In genomic region chr9:69143291-69143690, GRCh38 we compare ENCODE assay signal across 19 cellular contexts. TPM values are rescaled to one million over a fixed set of nuclear protein-coding genes. Genes with fewer than 3 reads are reported as not detected.
DNase-seq lines count a peak whose midpoint lies in the region; ATAC-seq, FAIRE-seq and TF ChIP-seq lines count a peak whose summit lies in the region.
"Had no signal": no experiment of that assay in that cellular context is flagged by ENCODE, and none has a peak within 500 bp of the region (broad histone marks: within the 10 kb centered on the region; RNA-seq: fewer than 3 reads in every experiment).

No MANE protein-coding gene starts in this region.

- H3K4me1 Mint-ChIP-seq in WTC11 (peaks cover 21% of the 10 kb centered on the region), nephron (peaks cover 28% of the 10 kb centered on the region)
- H3K4me1 Mint-ChIP-seq in activated CD4-positive, alpha-beta memory T cell treated with anti-CD3 and anti-CD28 coated beads, Interleukin-2, amount 10 ng/mL, durations not matched to agents 7 days and 5 days, result no peaks in the 10 kb centered on the region
- no peaks in the 10 kb centered on the region for H3K4me1 Mint-ChIP-seq in CD8-positive, alpha-beta memory T cell

- no peak for DNase-seq in H54 (ENCODE audit: insufficient read length, low spot score)
- DNase-seq in WTC11 (ENCODE audit: low spot score), result no peak
- DNase-seq in fibroblast of mammary gland (ENCODE audit: low read depth), result peak; percentile 25
- DNase-seq in NCI-H128 (lab: John Stamatoyannopoulos, UW; ENCODE audit: unreplicated experiment), result no peak
- no peak for DNase-seq in activated CD4-positive, alpha-beta memory T cell treated with anti-CD3 and anti-CD28 coated beads, Interleukin-2, amount 10 ng/mL, durations not matched to agents 7 days and 5 days
- no peak for DNase-seq in CD8-positive, alpha-beta memory T cell
- no peak for DNase-seq in GM10248 (ENCODE audit: extremely low spot score)
- DNase-seq: AML-193, Caco-2, DMS153, NCI-H1105 treated with DMSO at 0.1 percent for 48 hours, NCI-H187, NCI-H446 treated with DMSO at 0.1 percent for 48 hours, NCI-H748 treated with DMSO at 0.1 percent for 48 hours had no signal

- TF ChIP-seq POLR2A in H54 (IDR thresholded peaks at IDR 0.05; ENCODE audit: low read depth, low read length), result no peak

- H3K27me3 Mint-ChIP-seq in WTC11 (ENCODE audit: low read depth) (no peaks in the 10 kb centered on the region), nephron (ENCODE audit: low read depth) (peaks cover 4% of the 10 kb centered on the region)
- peaks cover 2% of the 10 kb centered on the region for H3K27me3 Mint-ChIP-seq in activated CD4-positive, alpha-beta memory T cell treated with anti-CD3 and anti-CD28 coated beads, Interleukin-2, amount 10 ng/mL, durations not matched to agents 7 days and 5 days
- H3K27me3 Mint-ChIP-seq in CD8-positive, alpha-beta memory T cell, result peaks cover 2 to 3% of the 10 kb centered on the region in 2 donors

- ATAC-seq in WTC11, result no peak
- ATAC-seq: Right ventricle myocardium inferior had no signal

- no peaks in the 10 kb centered on the region for H3K9me3 ChIP-seq in CD8-positive, alpha-beta memory T cell (ENCODE audit: low read length)
- H3K9me3 ChIP-seq: Caco-2, HAP-1 had no signal

- H3K9me3 Mint-ChIP-seq in WTC11 (no peaks in the 10 kb centered on the region), nephron (no peaks in the 10 kb centered on the region)
- H3K9me3 Mint-ChIP-seq in activated CD4-positive, alpha-beta memory T cell treated with anti-CD3 and anti-CD28 coated beads, Interleukin-2, amount 10 ng/mL, durations not matched to agents 7 days and 5 days, result no peaks in the 10 kb centered on the region
- no peaks in the 10 kb centered on the region for H3K9me3 Mint-ChIP-seq in CD8-positive, alpha-beta memory T cell
- H3K9me3 Mint-ChIP-seq: CD14-positive monocyte had no signal

- TF ChIP-seq CTCF in WTC11 (IDR thresholded peaks at IDR 0.05), result no peak
- no peak for TF ChIP-seq CTCF in fibroblast of mammary gland (conservative IDR thresholded peaks at IDR 0.05; ENCODE audit: control insufficient read depth, insufficient read depth, low read depth, low read length)
- no peak for TF ChIP-seq CTCF in nephron (IDR thresholded peaks at IDR 0.05; ENCODE audit: unreplicated experiment in 3 of 3)
- no peak for TF ChIP-seq CTCF in GM10248 (IDR thresholded peaks at IDR 0.05; ENCODE audit: control extremely low read depth, extremely low read depth, low read depth, missing control alignments)

- no peaks in the 10 kb centered on the region for H3K4me1 ChIP-seq in CD8-positive, alpha-beta memory T cell (ENCODE audit: insufficient read depth, low read length)
- H3K4me1 ChIP-seq: Caco-2 had no signal

- FAIRE-seq in H54 (lab: Jason Lieb, UNC), result peak; percentile 91

- CTCF ChIA-PET in WTC11 (lab: Charles Lee), result interaction anchor here (0.9 to 3.3 kb wide), 4 partner anchors 8 to 80 kb away, joined by 3 to 16 read pairs (median 4); no protein-coding TSS in a partner anchor
- CTCF ChIA-PET in activated CD4-positive, alpha-beta memory T cell treated with anti-CD3 and anti-CD28 coated beads, Interleukin-2, amount 10 ng/mL, durations not matched to agents 7 days and 5 days (lab: Charles Lee), result no interaction called here
- CTCF ChIA-PET in CD8-positive, alpha-beta memory T cell (lab: Charles Lee), result no interaction called here
- CTCF ChIA-PET in GM10248 (lab: Yijun Ruan, JAX), result interaction anchor here (1.4 to 2.0 kb wide), 2 partner anchors 12 to 15 kb away, joined by 3 to 5 read pairs; no protein-coding TSS in a partner anchor

- H3K4me3 Mint-ChIP-seq in WTC11, result no peak overlapping the region
- no peak overlapping the region for H3K4me3 Mint-ChIP-seq in nephron
- no peak overlapping the region for H3K4me3 Mint-ChIP-seq in activated CD4-positive, alpha-beta memory T cell treated with anti-CD3 and anti-CD28 coated beads, Interleukin-2, amount 10 ng/mL, durations not matched to agents 7 days and 5 days
- H3K4me3 Mint-ChIP-seq in CD8-positive, alpha-beta memory T cell, result no peak overlapping the region
- H3K4me3 Mint-ChIP-seq: CD14-positive monocyte had no signal

- H3K27ac Mint-ChIP-seq in WTC11, result peak overlapping the region; percentile 26; the same call in 1 of the 2 replicates
- peak overlapping the region in 2 of 3 experiments; percentile 16 to 24 for H3K27ac Mint-ChIP-seq in nephron
- H3K27ac Mint-ChIP-seq in activated CD4-positive, alpha-beta memory T cell treated with anti-CD3 and anti-CD28 coated beads, Interleukin-2, amount 10 ng/mL, durations not matched to agents 7 days and 5 days, result no peak overlapping the region
- no peak overlapping the region for H3K27ac Mint-ChIP-seq in CD8-positive, alpha-beta memory T cell
- H3K27ac Mint-ChIP-seq: CD14-positive monocyte had no signal

- POLR2A ChIA-PET in WTC11 (lab: Charles Lee), result no interaction called here
- POLR2A ChIA-PET in activated CD4-positive, alpha-beta memory T cell treated with anti-CD3 and anti-CD28 coated beads, Interleukin-2, amount 10 ng/mL, durations not matched to agents 7 days and 5 days (lab: Charles Lee), result no interaction called here
- POLR2A ChIA-PET in CD8-positive, alpha-beta memory T cell (lab: Charles Lee), result no interaction called here
- POLR2A ChIA-PET in GM10248 (lab: Yijun Ruan, JAX), result no interaction called here

- H3K27ac ChIP-seq in CD8-positive, alpha-beta memory T cell (ENCODE audit: low read depth, low read length), result no peak overlapping the region
- H3K27ac ChIP-seq: HL-60 had no signal

- H3K27me3 ChIP-seq in CD8-positive, alpha-beta memory T cell (ENCODE audit: insufficient read depth, low read length, poor library complexity, severe bottlenecking), result no peaks in the 10 kb centered on the region

- H3K36me3 ChIP-seq in CD8-positive, alpha-beta memory T cell (ENCODE audit: insufficient read depth, low read length), result no peaks in the 10 kb centered on the region
- H3K36me3 ChIP-seq: HAP-1 had no signal

- H3K4me3 ChIP-seq in fibroblast of mammary gland (ENCODE audit: control insufficient read depth, low read depth, low read length), result no peak overlapping the region
- no peak overlapping the region for H3K4me3 ChIP-seq in CD8-positive, alpha-beta memory T cell (ENCODE audit: low read length)
- H3K4me3 ChIP-seq: HAP-1 had no signal

- H3K36me3 Mint-ChIP-seq in WTC11 (peaks cover 9% of the 10 kb centered on the region), nephron (ENCODE audit: low read depth) (peaks cover 4% of the 10 kb centered on the region)
- H3K36me3 Mint-ChIP-seq in activated CD4-positive, alpha-beta memory T cell treated with anti-CD3 and anti-CD28 coated beads, Interleukin-2, amount 10 ng/mL, durations not matched to agents 7 days and 5 days (ENCODE audit: low read depth), result no peaks in the 10 kb centered on the region
- H3K36me3 Mint-ChIP-seq in CD8-positive, alpha-beta memory T cell, result peaks cover 0 to 3% (median 0%) of the 10 kb centered on the region in 3 donors
- H3K36me3 Mint-ChIP-seq: CD14-positive monocyte had no signal

TF ChIP-seq in WTC11, 78 proteins besides CTCF, POLR2A, EP300 and RAD21:
- no peak for TF ChIP-seq NR2C2 (CRISPR knock-in tag; IDR thresholded peaks at IDR 0.05)
- no peak for TF ChIP-seq NFYB (CRISPR knock-in tag; conservative IDR thresholded peaks at IDR 0.05; ENCODE audit: low read depth)
- no peak for TF ChIP-seq ZNF138 (CRISPR knock-in tag; conservative IDR thresholded peaks at IDR 0.05)
- no peak for TF ChIP-seq HMGXB4 (CRISPR knock-in tag; IDR thresholded peaks at IDR 0.05)

RNA-seq across cellular contexts. Expression of gene TJP2, which starts 30.8 kb away (rescaled TPM):
- total RNA-seq in WTC11 (2021), result 155 to 159 TPM (median 156 TPM) in 3 replicates
- total RNA-seq in activated CD4-positive, alpha-beta memory T cell treated with anti-CD3 and anti-CD28 coated beads, Interleukin-2, amount 10 ng/mL, durations not matched to agents 7 days and 5 days, result 10 to 100 TPM; 37.2 to 37.9 TPM
- 10 to 100 TPM; 19.7 to 20.8 TPM for total RNA-seq in CD8-positive, alpha-beta memory T cell
- 2.1 TPM for polyA plus RNA-seq in CD8-positive, alpha-beta memory T cell

Comparison
In these comparisons a context has a peak if more than half of its experiments do, and no peak if none do; other contexts are left out.
1. H3K27ac Mint-ChIP-seq: peak in WTC11 (single experiment) and nephron (2 of 3); none in activated CD4-positive, alpha-beta memory T cell treated with anti-CD3 and anti-CD28 coated beads, Interleukin-2, amount 10 ng/mL, durations not matched to agents 7 days and 5 days (single experiment) and CD8-positive, alpha-beta memory T cell (0 of 8).
2. CTCF ChIA-PET loops: an anchor here in WTC11 (0.9 to 3.3 kb wide) and GM10248 (1.4 to 2.0 kb wide); none called in activated CD4-positive, alpha-beta memory T cell treated with anti-CD3 and anti-CD28 coated beads, Interleukin-2, amount 10 ng/mL, durations not matched to agents 7 days and 5 days and CD8-positive, alpha-beta memory T cell.